In the genomic region with DNA sequence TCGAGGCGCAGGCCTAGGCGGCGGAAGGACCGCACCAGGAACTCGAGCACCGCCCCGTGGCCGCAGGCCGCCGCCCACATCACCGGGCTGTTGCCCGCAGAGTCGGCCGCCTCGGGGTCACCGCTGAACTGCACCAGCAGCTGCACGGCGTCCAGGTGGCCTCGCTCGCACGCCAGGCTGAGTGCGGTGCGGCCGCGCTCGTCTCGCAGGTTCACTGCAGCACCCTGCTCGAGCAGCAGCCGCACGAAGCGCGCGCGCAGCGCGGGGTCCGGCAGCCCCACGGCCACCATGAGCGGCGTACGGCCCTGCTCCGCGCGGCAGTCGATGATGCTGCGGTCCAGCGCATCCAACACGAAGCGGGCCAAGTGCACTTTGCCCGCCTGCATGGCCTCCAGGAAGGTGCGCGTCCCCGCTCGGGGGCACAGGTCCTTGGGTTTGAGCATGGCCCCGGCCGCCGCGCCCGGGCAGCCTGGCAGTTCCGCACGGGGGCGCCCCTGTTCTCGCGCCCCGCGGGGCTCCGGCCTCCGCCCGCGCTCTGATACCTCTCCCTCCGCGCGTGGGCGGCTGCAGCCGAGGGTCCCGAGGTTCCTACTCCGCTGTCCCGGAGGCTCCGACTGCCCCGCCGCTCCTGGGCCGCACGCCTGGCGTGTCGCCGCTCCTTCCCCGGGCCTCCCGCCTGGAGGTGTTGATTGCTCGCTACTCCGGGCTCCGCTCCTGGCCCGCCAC, we compare ENCODE assay signal across 8 cellular contexts. TPM values are rescaled to one million over a fixed set of nuclear protein-coding genes. Genes with fewer than 3 reads are reported as not detected.
DNase-seq lines count a peak whose midpoint lies in the region; ATAC-seq and TF ChIP-seq lines count a peak whose summit lies in the region.

No MANE protein-coding gene starts in this region.

- ATAC-seq in GM21529 (IDR thresholded peaks at IDR 0.05; ENCODE audit: unreplicated experiment) (peak; percentile 54), Right ventricle myocardium superior (ENCODE audit: poor library complexity) (peak; percentile 57), GM21447 (IDR thresholded peaks at IDR 0.05; ENCODE audit: unreplicated experiment) (no peak), HG03342 (IDR thresholded peaks at IDR 0.05; ENCODE audit: unreplicated experiment) (no peak)

- H3K4me1 ChIP-seq in rectal smooth muscle tissue (ENCODE audit: control insufficient read depth, insufficient read depth, low read length), result peaks cover 11% of the 10 kb centered on the region

- no peaks in the 10 kb centered on the region for H3K36me3 ChIP-seq in rectal smooth muscle tissue (ENCODE audit: control insufficient read depth, insufficient read depth, low read length)

- TF ChIP-seq CTCF in AG09319 (IDR thresholded peaks at IDR 0.05; ENCODE audit: low read depth, low read length), result peak; percentile 21

- H3K27me3 ChIP-seq in rectal smooth muscle tissue (ENCODE audit: control insufficient read depth, insufficient read depth, low read length), result peaks cover 14% of the 10 kb centered on the region

- DNase-seq in AG09319 (ENCODE audit: extremely low read depth, low read depth) (no peak), OCI-M1 (lab: John Stamatoyannopoulos, UW) (peak; percentile 70), Right ventricle myocardium superior (peak; percentile 73)
- DNase-seq in activated effector memory CD4-positive, alpha-beta T cell treated with Interleukin-2 at 50 U/mL for 16 hours, result peak; percentile 49

- intact Hi-C loops in Right ventricle myocardium superior (cut with DNase I), result loop anchor here (2.0 kb wide), 1 partner anchor 138 kb away; no protein-coding TSS in a partner anchor

- H3K27ac ChIP-seq in rectal smooth muscle tissue (ENCODE audit: low read depth, low read length), result no peak overlapping the region

- H3K9ac ChIP-seq in rectal smooth muscle tissue (ENCODE audit: low read length), result no peak overlapping the region

- peak overlapping the region; percentile 62 for H3K4me3 ChIP-seq in rectal smooth muscle tissue (ENCODE audit: low read length)

RNA-seq across cellular contexts. Expression of a gene that starts 0.6 kb away (rescaled TPM):
- 0.65 TPM for total RNA-seq in Right ventricle myocardium superior

RNA-seq across cellular contexts. Expression of a gene that starts 25.4 kb away (rescaled TPM):
- 7.7 TPM for total RNA-seq in Right ventricle myocardium superior

RNA-seq across cellular contexts. Expression of a gene that starts 41.2 kb away (rescaled TPM):
- 56.2 TPM for total RNA-seq in Right ventricle myocardium superior

RNA-seq across cellular contexts. Expression of a gene that starts 43.4 kb away (rescaled TPM):
- 9.7 TPM for total RNA-seq in Right ventricle myocardium superior

RNA-seq across cellular contexts. Expression of a gene that starts 58.4 kb away (rescaled TPM):
- total RNA-seq in Right ventricle myocardium superior, result 155 TPM

Comparison
In these comparisons a context has a peak if more than half of its experiments do, and no peak if none do; other contexts are left out.
1. ATAC-seq: peak in GM21529 (single experiment) and Right ventricle myocardium superior (single experiment); none in GM21447 (single experiment) and HG03342 (single experiment).